ENCODE assay signal across 9 cellular contexts in genomic region chr2:74312913-74313312, GRCh38. TPM values are rescaled to one million over a fixed set of nuclear protein-coding genes. Genes with fewer than 3 reads are reported as not detected.
"Had no signal": no experiment of that assay in that cellular context is flagged by ENCODE, and none has a peak within 500 bp of the region (broad histone marks: within the 10 kb centered on the region; RNA-seq: fewer than 3 reads in every experiment).

No MANE protein-coding gene starts in this region.

- H3K4me1 Mint-ChIP-seq: IgD-negative memory B cell had no signal

- H3K4me2 ChIP-seq: KMS-11 had no signal

- H3K4me3 Mint-ChIP-seq: IgD-negative memory B cell had no signal

- ATAC-seq: HepG2 had no signal

- DNase-seq: IMR-90, KBM-7, KG1 had no signal

- H3K27me3 Mint-ChIP-seq: IgD-negative memory B cell had no signal

- H3K27ac ChIP-seq: HL-60, KMS-11 had no signal

- FAIRE-seq: HepG2, HTR-8/SVneo had no signal

- H3K9me3 Mint-ChIP-seq: IgD-negative memory B cell had no signal

- H3K27ac Mint-ChIP-seq: IgD-negative memory B cell had no signal

- H3K9ac ChIP-seq: KMS-11 had no signal

RNA-seq across cellular contexts. Expression of gene SLC4A5, which starts 30.3 kb away (rescaled TPM):
- total RNA-seq: HepG2, HT1080 had no signal
